Comparison of ENCODE assay signal across 4 cellular contexts in the genomic region with DNA sequence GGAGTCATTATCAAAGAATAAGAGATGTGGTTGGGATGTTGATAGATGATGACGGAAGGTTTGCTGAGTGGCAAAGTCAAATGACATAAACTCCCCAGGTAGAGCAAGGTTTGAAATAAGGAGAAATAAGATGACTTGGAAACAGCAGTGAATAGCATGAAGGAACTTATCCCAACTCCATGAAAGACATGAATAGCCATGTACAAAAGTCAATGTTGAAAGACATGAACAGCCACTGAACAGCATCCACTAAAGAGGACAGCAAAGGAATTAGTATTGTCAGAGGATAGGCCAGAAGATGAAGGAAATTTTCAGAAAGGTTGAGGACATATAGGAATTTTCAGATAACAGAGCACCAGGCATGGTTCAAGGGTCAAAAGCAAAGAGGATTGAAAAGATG.
"Had no signal": no experiment of that assay in that cellular context is flagged by ENCODE, and none has a peak within 500 bp of the region (broad histone marks: within the 10 kb centered on the region; RNA-seq: fewer than 3 reads in every experiment).

No MANE protein-coding gene starts in this region.

- H3K27ac ChIP-seq: GM23248 had no signal

- H3K36me3 ChIP-seq: HAP-1 had no signal

- H3K9me3 ChIP-seq: HAP-1 had no signal

- ATAC-seq: GM23338, HCT116 had no signal

- H3K4me1 ChIP-seq: HAP-1 had no signal

- H3K4me3 ChIP-seq: GM23248, GM23338, HAP-1 had no signal
